In genomic region chr13:49308104-49308875, GRCh38 we compare ENCODE assay signal across 12 cellular contexts.
A peak's percentile ranks its signal among the peaks of the same experiment; 100 is the strongest.
DNase-seq lines count a peak whose midpoint lies in the region; ATAC-seq and TF ChIP-seq lines count a peak whose summit lies in the region.
"Had no signal": no experiment of that assay in that cellular context is flagged by ENCODE, and none has a peak within 500 bp of the region (broad histone marks: within the 10 kb centered on the region; RNA-seq: fewer than 3 reads in every experiment).

No MANE protein-coding gene starts in this region.

- H3K4me1 ChIP-seq in duodenal mucosa (ENCODE audit: control insufficient read depth in 1 of 2, insufficient read depth in 2 of 2, low read length in 2 of 2) = peaks cover 18% of the 10 kb centered on the region in 2 donors
- peaks cover 2 to 14% (median 9%) of the 10 kb centered on the region in 4 donors for H3K4me1 ChIP-seq in liver (ENCODE audit: control insufficient read depth in 4 of 4, insufficient read depth in 4 of 4, low read length in 3 of 4)

- H3K27ac ChIP-seq in duodenal mucosa (ENCODE audit: low read depth, low read length) = peak overlapping the region; percentile 53
- H3K27ac ChIP-seq in liver (ENCODE audit: low read depth in 1 of 2, low read length in 2 of 2) = peak overlapping the region; percentile 86 to 93

- H3K9ac ChIP-seq in duodenal mucosa (ENCODE audit: low read depth in 1 of 2, low read length in 2 of 2) (no peak overlapping the region), liver (ENCODE audit: low read depth in 1 of 2, low read length in 2 of 2) (peak overlapping the region in 1 of 2 donors; percentile 75)

- no peaks in the 10 kb centered on the region for H3K27me3 ChIP-seq in duodenal mucosa (ENCODE audit: control insufficient read depth in 1 of 2, insufficient read depth in 2 of 2, low read length in 2 of 2)
- H3K27me3 ChIP-seq in liver (ENCODE audit: control insufficient read depth in 4 of 4, insufficient read depth in 4 of 4, low read length in 3 of 4) = no peaks in the 10 kb centered on the region

- H3K36me3 Mint-ChIP-seq in activated naive CD8-positive, alpha-beta T cell treated with anti-CD3 and anti-CD28 coated beads, Interleukin-2, amount 50 U/mL, for 24 hours (ENCODE audit: low read depth) = no peaks in the 10 kb centered on the region
- no peaks in the 10 kb centered on the region for H3K36me3 Mint-ChIP-seq in activated T-cell treated with anti-CD3 and anti-CD28 coated beads, Interleukin-2, amount 50 U/mL, for 72 hours (ENCODE audit: insufficient read depth in 2 of 2)

- 40% methylated on average over 7 of the region's 7 CpGs for WGBS in liver

- TF ChIP-seq CTCF in liver (IDR thresholded peaks at IDR 0.05; ENCODE audit: low read depth, low read length, missing input control) = no peak

- H3K4me1 Mint-ChIP-seq in activated naive CD8-positive, alpha-beta T cell treated with anti-CD3 and anti-CD28 coated beads, Interleukin-2, amount 50 U/mL, for 24 hours = no peaks in the 10 kb centered on the region
- no peaks in the 10 kb centered on the region for H3K4me1 Mint-ChIP-seq in activated T-cell treated with anti-CD3 and anti-CD28 coated beads, Interleukin-2, amount 50 U/mL, for 72 hours (ENCODE audit: low read depth)

- no peak overlapping the region for H3K4me3 Mint-ChIP-seq in activated naive CD8-positive, alpha-beta T cell treated with anti-CD3 and anti-CD28 coated beads, Interleukin-2, amount 50 U/mL, for 24 hours
- no peak overlapping the region for H3K4me3 Mint-ChIP-seq in activated T-cell treated with anti-CD3 and anti-CD28 coated beads, Interleukin-2, amount 50 U/mL, for 72 hours

- no peak for ATAC-seq in activated naive CD8-positive, alpha-beta T cell treated with anti-CD3 and anti-CD28 coated beads, Interleukin-2, amount 50 U/mL, for 24 hours
- ATAC-seq in activated T-cell treated with anti-CD3 and anti-CD28 coated beads, Interleukin-2, amount 50 U/mL, for 72 hours (replicated peaks in 1 of 2) = no peak

- peaks cover 0 to 3% of the 10 kb centered on the region in 2 donors for H3K36me3 ChIP-seq in duodenal mucosa (ENCODE audit: control insufficient read depth in 1 of 2, insufficient read depth in 2 of 2, low read length in 2 of 2)
- no peaks in the 10 kb centered on the region for H3K36me3 ChIP-seq in liver (ENCODE audit: control insufficient read depth in 4 of 4, insufficient read depth in 3 of 4, low read depth in 1 of 4, low read length in 3 of 4)

- TF ChIP-seq RAD21 in liver (IDR thresholded peaks at IDR 0.05) = peak in 1 of 2 donors; percentile 28

- H3K9me3 Mint-ChIP-seq in activated naive CD8-positive, alpha-beta T cell treated with anti-CD3 and anti-CD28 coated beads, Interleukin-2, amount 50 U/mL, for 24 hours = no peaks in the 10 kb centered on the region
- no peaks in the 10 kb centered on the region for H3K9me3 Mint-ChIP-seq in activated T-cell treated with anti-CD3 and anti-CD28 coated beads, Interleukin-2, amount 50 U/mL, for 72 hours

- H3K4me3 ChIP-seq in duodenal mucosa (ENCODE audit: low read depth in 1 of 2, low read length in 2 of 2) = no peak overlapping the region
- no peak overlapping the region for H3K4me3 ChIP-seq in liver (ENCODE audit: low read depth in 1 of 3, low read length in 3 of 3)

- DNase-seq in HCEC 1CT (peak; percentile 21), smooth muscle cell of the brain vasculature (ENCODE audit: low read depth, low spot score) (peak; percentile 46), DMS114 treated with DMSO at 0.1 percent for 48 hours (lab: John Stamatoyannopoulos, UW; ENCODE audit: unreplicated experiment) (no peak), SKM-1 (lab: John Stamatoyannopoulos, UW; ENCODE audit: unreplicated experiment) (no peak)
- DNase-seq in activated naive CD8-positive, alpha-beta T cell treated with anti-CD3 and anti-CD28 coated beads, Interleukin-2, amount 50 U/mL, for 24 hours = no peak
- DNase-seq in activated T-cell treated with anti-CD3 and anti-CD28 coated beads, Interleukin-2, amount 50 U/mL, for 72 hours = no peak
- DNase-seq: cortex of kidney, DND-41, NCI-H345, retina had no signal

- H3K9me3 ChIP-seq in duodenal mucosa (ENCODE audit: control insufficient read depth in 1 of 2, low read length in 2 of 2) (no peaks in the 10 kb centered on the region), liver (ENCODE audit: control insufficient read depth in 4 of 4, low read length in 3 of 4) (no peaks in the 10 kb centered on the region)

- no peaks in the 10 kb centered on the region for H3K27me3 Mint-ChIP-seq in activated naive CD8-positive, alpha-beta T cell treated with anti-CD3 and anti-CD28 coated beads, Interleukin-2, amount 50 U/mL, for 24 hours
- H3K27me3 Mint-ChIP-seq in activated T-cell treated with anti-CD3 and anti-CD28 coated beads, Interleukin-2, amount 50 U/mL, for 72 hours (ENCODE audit: low read depth) = no peaks in the 10 kb centered on the region

- H3K27ac Mint-ChIP-seq in activated naive CD8-positive, alpha-beta T cell treated with anti-CD3 and anti-CD28 coated beads, Interleukin-2, amount 50 U/mL, for 24 hours = no peak overlapping the region
- no peak overlapping the region for H3K27ac Mint-ChIP-seq in activated T-cell treated with anti-CD3 and anti-CD28 coated beads, Interleukin-2, amount 50 U/mL, for 72 hours

TF ChIP-seq in liver, 16 proteins besides CTCF, POLR2A, EP300 and RAD21:
- TF ChIP-seq FOXA1 (IDR thresholded peaks at IDR 0.05) (no peak), RXRA (IDR thresholded peaks at IDR 0.05) (peak; percentile 32 to 37), HNF4A (conservative IDR thresholded peaks at IDR 0.05) (no peak), FOXA2 (IDR thresholded peaks at IDR 0.05) (no peak), EGR1 (IDR thresholded peaks at IDR 0.05; ENCODE audit: low read depth in 2 of 2) (no peak), ZBTB33 (IDR thresholded peaks at IDR 0.05) (no peak), REST (IDR thresholded peaks at IDR 0.05) (no peak), YY1 (IDR thresholded peaks at IDR 0.05) (peak; percentile 25), JUND (IDR thresholded peaks at IDR 0.05) (no peak), ATF3 (IDR thresholded peaks at IDR 0.05) (no peak), HNF4G (IDR thresholded peaks at IDR 0.05) (no peak), GABPA (IDR thresholded peaks at IDR 0.05 in 1 of 2, conservative IDR thresholded peaks at IDR 0.05 in 1 of 2) (no peak), NR2F2 (IDR thresholded peaks at IDR 0.05) (peak; percentile 22), TAF1 (conservative IDR thresholded peaks at IDR 0.05) (no peak), MAX (IDR thresholded peaks at IDR 0.05) (no peak), SP1 (IDR thresholded peaks at IDR 0.05) (peak; percentile 55)

Comparison
In these comparisons a context has a peak if more than half of its experiments do, and no peak if none do; other contexts are left out.
1. DNase-seq: peak in HCEC 1CT (single experiment) and smooth muscle cell of the brain vasculature (single experiment); none in DMS114 treated with DMSO at 0.1 percent for 48 hours (single experiment), activated naive CD8-positive, alpha-beta T cell treated with anti-CD3 and anti-CD28 coated beads, Interleukin-2, amount 50 U/mL, for 24 hours (single experiment), activated T-cell treated with anti-CD3 and anti-CD28 coated beads, Interleukin-2, amount 50 U/mL, for 72 hours (0 of 2) and SKM-1 (single experiment).